Comparison of ENCODE assay signal across 16 cellular contexts in the genomic region with DNA sequence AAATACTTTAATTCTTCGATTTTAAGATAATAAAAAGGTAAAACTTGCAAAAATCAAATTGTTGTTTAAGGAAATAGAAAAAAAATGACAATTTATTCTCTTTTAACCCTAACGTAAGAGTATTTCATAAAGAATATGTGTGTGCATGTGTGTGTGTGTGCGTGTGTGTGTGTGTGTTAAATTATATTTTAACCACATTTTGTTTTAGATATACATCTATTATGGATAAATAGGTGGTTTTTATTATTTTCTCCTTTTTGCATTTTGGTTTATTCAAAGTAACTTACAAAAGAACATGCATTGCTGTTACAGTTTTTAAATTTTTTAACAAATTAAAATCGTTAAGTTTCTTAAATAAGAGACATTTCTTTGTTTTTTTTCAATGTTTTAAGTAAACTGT.
"Had no signal": no experiment of that assay in that cellular context is flagged by ENCODE, and none has a peak within 500 bp of the region (broad histone marks: within the 10 kb centered on the region; RNA-seq: fewer than 3 reads in every experiment).

No MANE protein-coding gene starts in this region.

- DNase-seq: activated CD4-positive, alpha-beta T cell treated with anti-CD3 and anti-CD28 coated beads for 1 hour; activated CD4-positive, alpha-beta T cell treated with anti-CD3 and anti-CD28 coated beads, Interleukin-2, amount 50 U/mL, for 1 hour; activated gamma-delta T cell treated with Interleukin-2 at 50 U/mL for 16 hours; activated T-cell treated with anti-CD3 and anti-CD28 coated beads, Interleukin-2, amount 50 U/mL, for 1 hour; aorta; dermis blood vessel endothelial cell; effector CD8-positive, alpha-beta T cell; foreskin melanocyte; hippocampal formation; left cardiac atrium; midbrain; pancreas; psoas muscle; stimulated activated CD4-positive, alpha-beta T cell treated with anti-CD3 and anti-CD28 coated beads, Interleukin-4, amount 100 ng/mL, for 4 hours; stimulated activated naive CD8-positive, alpha-beta T cell treated with anti-CD3 and anti-CD28 coated beads, Interleukin-15, Interleukin-2, amounts not matched to agents 100 U/mL and 50 U/mL, for 24 hours; upper lobe of left lung had no signal
